11 cellular contexts compared by ENCODE assay signal in genomic region chr1:159239551-159240220, GRCh38. TPM values are rescaled to one million over a fixed set of nuclear protein-coding genes. Genes with fewer than 3 reads are reported as not detected.
DNase-seq lines count a peak whose midpoint lies in the region; ATAC-seq and TF ChIP-seq lines count a peak whose summit lies in the region.
"Had no signal": no experiment of that assay in that cellular context is flagged by ENCODE, and none has a peak within 500 bp of the region (broad histone marks: within the 10 kb centered on the region; RNA-seq: fewer than 3 reads in every experiment).

No MANE protein-coding gene starts in this region.

- no peak for TF ChIP-seq POLR2A in erythroblast (IDR thresholded peaks at IDR 0.05; ENCODE audit: low read length)

- DNase-seq in epithelial cell of esophagus (ENCODE audit: low read depth) (peak; percentile 39), AG08396 (ENCODE audit: low spot score) (no peak), SK-N-DZ (ENCODE audit: low spot score) (no peak), erythroblast (lab: John Stamatoyannopoulos, UW) (no peak)
- DNase-seq: DMS 273 treated with DMSO at 0.1 percent for 48 hours, H7, heart left ventricle, right cardiac atrium had no signal

- no peak for TF ChIP-seq CTCF in epithelial cell of esophagus (IDR thresholded peaks at IDR 0.05; ENCODE audit: insufficient read depth, low read depth, low read length, missing control alignments)

- ATAC-seq in GM18867 (IDR thresholded peaks at IDR 0.05; ENCODE audit: unreplicated experiment) (peak; percentile 90), GM21447 (IDR thresholded peaks at IDR 0.05; ENCODE audit: unreplicated experiment) (peak; percentile 89), HG03159 (IDR thresholded peaks at IDR 0.05; ENCODE audit: unreplicated experiment) (peak; percentile 74)
- ATAC-seq: heart left ventricle, right cardiac atrium had no signal

- no peak overlapping the region for H3K4me3 ChIP-seq in epithelial cell of esophagus (ENCODE audit: low read length)
- H3K4me3 ChIP-seq: heart left ventricle had no signal

RNA-seq across cellular contexts. Expression of gene ACKR1, which starts 35.0 kb away (rescaled TPM):
- 0.08 and 0.31 TPM in 2 replicates for polyA plus RNA-seq in SK-N-DZ (2014; cell fraction: cytosol; rRNA removed)
- 0.13 and 0.97 TPM in 2 replicates for polyA plus RNA-seq in SK-N-DZ (2014; cell fraction: nucleus; rRNA removed)
